In the genomic region with DNA sequence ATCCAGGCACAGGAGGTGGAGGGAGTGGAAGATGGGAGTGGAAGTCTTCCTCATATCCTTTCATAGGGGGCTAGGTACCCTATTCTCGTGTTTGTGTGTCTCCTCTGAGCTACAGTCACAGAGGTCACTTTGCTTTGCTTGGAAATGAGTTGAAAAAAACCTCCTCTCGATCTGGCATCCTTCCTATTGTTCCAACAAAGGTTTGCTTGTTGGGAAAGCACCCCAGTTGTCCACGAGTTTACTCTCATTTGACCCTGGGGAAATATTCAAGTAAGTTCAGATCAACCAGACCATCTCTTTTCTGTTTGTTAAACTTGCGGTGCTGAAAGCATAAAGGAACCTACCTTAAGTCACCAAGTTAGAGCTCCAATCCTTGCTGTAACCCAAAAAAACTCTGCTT, we compare ENCODE assay signal across 17 cellular contexts. TPM values are rescaled to one million over a fixed set of nuclear protein-coding genes. Genes with fewer than 3 reads are reported as not detected.
A peak's percentile ranks its signal among the peaks of the same experiment; 100 is the strongest.
DNase-seq lines count a peak whose midpoint lies in the region; ATAC-seq and TF ChIP-seq lines count a peak whose summit lies in the region.
"Had no signal": no experiment of that assay in that cellular context is flagged by ENCODE, and none has a peak within 500 bp of the region (broad histone marks: within the 10 kb centered on the region; RNA-seq: fewer than 3 reads in every experiment).

No MANE protein-coding gene starts in this region.

- H3K9me2 ChIP-seq in GM23338 (ENCODE audit: insufficient read depth), result no peaks in the 10 kb centered on the region

- H3K4me1 ChIP-seq in GM23338 (ENCODE audit: insufficient read depth) (peaks cover 3% of the 10 kb centered on the region; the same call in 1 of the 2 replicates), neural progenitor cell (peaks cover 6% of the 10 kb centered on the region)
- H3K4me1 ChIP-seq: HAP-1 had no signal

- H3K36me3 Mint-ChIP-seq in GM23338 (ENCODE audit: low read depth) (no peaks in the 10 kb centered on the region; the same call in 2 of the 3 replicates), neural progenitor cell (no peaks in the 10 kb centered on the region), mesothelial cell of epicardium (no peaks in the 10 kb centered on the region)
- H3K36me3 Mint-ChIP-seq in dendritic cell treated with granulocyte-macrophage colony-stimulating factor and Interleukin-4, amounts not matched to agents 40 ng/mL and 50 ng/mL, for 4 days (ENCODE audit: low read depth), result no peaks in the 10 kb centered on the region
- no peaks in the 10 kb centered on the region for H3K36me3 Mint-ChIP-seq in activated T-cell treated with anti-CD3 and anti-CD28 coated beads, Interleukin-2, amount 50 U/mL, for 24 hours (ENCODE audit: low read depth)
- H3K36me3 Mint-ChIP-seq: CD4-positive, alpha-beta memory T cell had no signal

- ATAC-seq in GM23338, result no peak

- H3K79me2 ChIP-seq in GM23338 (replicated peaks; ENCODE audit: insufficient read depth) (no peaks in the 10 kb centered on the region), neural progenitor cell (ENCODE audit: low read depth) (no peaks in the 10 kb centered on the region)

- H3K4me3 Mint-ChIP-seq in GM23338 (no peak overlapping the region), neural progenitor cell (no peak overlapping the region), mesothelial cell of epicardium (no peak overlapping the region)
- no peak overlapping the region for H3K4me3 Mint-ChIP-seq in dendritic cell treated with granulocyte-macrophage colony-stimulating factor and Interleukin-4, amounts not matched to agents 40 ng/mL and 50 ng/mL, for 4 days
- no peak overlapping the region for H3K4me3 Mint-ChIP-seq in activated T-cell treated with anti-CD3 and anti-CD28 coated beads, Interleukin-2, amount 50 U/mL, for 24 hours
- H3K4me3 Mint-ChIP-seq: B cell; CD4-positive, alpha-beta memory T cell had no signal

- H3K36me3 ChIP-seq in GM23338 (ENCODE audit: insufficient read depth) (no peaks in the 10 kb centered on the region), neural progenitor cell (no peaks in the 10 kb centered on the region)
- H3K36me3 ChIP-seq: HAP-1 had no signal

- H3F3A ChIP-seq in GM23338 (replicated peaks; ENCODE audit: low read depth) (no peaks in the 10 kb centered on the region), neural progenitor cell (ENCODE audit: low read depth) (no peaks in the 10 kb centered on the region)

- H3K4me2 ChIP-seq in GM23338 (no peak overlapping the region), neural progenitor cell (no peak overlapping the region)

- H3K27me3 Mint-ChIP-seq in GM23338 (ENCODE audit: insufficient read depth, low read depth, poor library complexity) (peaks cover 2% of the 10 kb centered on the region), neural progenitor cell (ENCODE audit: insufficient read depth, low read depth) (peaks cover 2% of the 10 kb centered on the region), mesothelial cell of epicardium (ENCODE audit: low read depth) (no peaks in the 10 kb centered on the region)
- no peaks in the 10 kb centered on the region for H3K27me3 Mint-ChIP-seq in dendritic cell treated with granulocyte-macrophage colony-stimulating factor and Interleukin-4, amounts not matched to agents 40 ng/mL and 50 ng/mL, for 4 days
- no peaks in the 10 kb centered on the region for H3K27me3 Mint-ChIP-seq in activated T-cell treated with anti-CD3 and anti-CD28 coated beads, Interleukin-2, amount 50 U/mL, for 24 hours
- H3K27me3 Mint-ChIP-seq: B cell; CD4-positive, alpha-beta memory T cell had no signal

- no peak overlapping the region for H3K27ac ChIP-seq in GM23338 (ENCODE audit: low read depth)
- no peak overlapping the region for H3K27ac ChIP-seq in neural progenitor cell

- H2AFZ ChIP-seq in GM23338 (0 out of 2 replicates have a peak overlapping the region, but pooled peaks have one; percentile 43), neural progenitor cell (replicated peaks) (peak overlapping the region; percentile 30)

- H3K9me3 ChIP-seq in neural progenitor cell (ENCODE audit: low read depth), result no peaks in the 10 kb centered on the region
- H3K9me3 ChIP-seq: HAP-1 had no signal

- intact Hi-C loops in dendritic cell treated with granulocyte-macrophage colony-stimulating factor and Interleukin-4, amounts not matched to agents 40 ng/mL and 50 ng/mL, for 4 days (cut with micrococcal nuclease), result no loop called here
- intact Hi-C loops in cardiac septum (cut with DNase I), result loop anchor here (2.0 kb wide), 1 partner anchor 280 kb away; no protein-coding TSS in a partner anchor

- peaks cover 15% of the 10 kb centered on the region for H3K4me1 Mint-ChIP-seq in GM23338
- peaks cover 30% of the 10 kb centered on the region for H3K4me1 Mint-ChIP-seq in dendritic cell treated with granulocyte-macrophage colony-stimulating factor and Interleukin-4, amounts not matched to agents 40 ng/mL and 50 ng/mL, for 4 days (ENCODE audit: low read depth)
- H3K4me1 Mint-ChIP-seq in neural progenitor cell, result peaks cover 18% of the 10 kb centered on the region
- peaks cover 2% of the 10 kb centered on the region for H3K4me1 Mint-ChIP-seq in mesothelial cell of epicardium
- H3K4me1 Mint-ChIP-seq in activated T-cell treated with anti-CD3 and anti-CD28 coated beads, Interleukin-2, amount 50 U/mL, for 24 hours (ENCODE audit: low read depth), result no peaks in the 10 kb centered on the region
- H3K4me1 Mint-ChIP-seq: B cell; CD4-positive, alpha-beta memory T cell had no signal

- no peak overlapping the region for H3K4me3 ChIP-seq in GM23338
- H3K4me3 ChIP-seq in neural progenitor cell, result no peak overlapping the region
- H3K4me3 ChIP-seq: HAP-1 had no signal

- no peak overlapping the region for H3K9ac ChIP-seq in neural progenitor cell

- H3K27ac Mint-ChIP-seq in GM23338 (no peak overlapping the region), neural progenitor cell (no peak overlapping the region), mesothelial cell of epicardium (no peak overlapping the region)
- peak overlapping the region; percentile 23 for H3K27ac Mint-ChIP-seq in dendritic cell treated with granulocyte-macrophage colony-stimulating factor and Interleukin-4, amounts not matched to agents 40 ng/mL and 50 ng/mL, for 4 days
- H3K27ac Mint-ChIP-seq in activated T-cell treated with anti-CD3 and anti-CD28 coated beads, Interleukin-2, amount 50 U/mL, for 24 hours, result no peak overlapping the region
- H3K27ac Mint-ChIP-seq: B cell; CD4-positive, alpha-beta memory T cell had no signal

- DNase-seq in GM23338 (ENCODE audit: low spot score) (no peak), neural progenitor cell (ENCODE audit: low spot score) (no peak), NCI-H748 (lab: John Stamatoyannopoulos, UW; ENCODE audit: unreplicated experiment) (no peak), cardiac septum (ENCODE audit: low spot score) (no peak), mesothelial cell of epicardium (ENCODE audit: low spot score in 2 of 2, unreplicated experiment in 2 of 2) (no peak)
- DNase-seq in activated T-cell treated with anti-CD3 and anti-CD28 coated beads, Interleukin-2, amount 50 U/mL, for 24 hours, result no peak
- DNase-seq: C1 segment of cervical spinal cord; CD4-positive, alpha-beta memory T cell; COR-L47; DMS153; DMS79 treated with DMSO at 0.1 percent for 48 hours; EL; GOT3 had no signal

- H3K27me3 ChIP-seq in GM23338 (ENCODE audit: insufficient read depth) (no peaks in the 10 kb centered on the region), neural progenitor cell (no peaks in the 10 kb centered on the region)

- TF ChIP-seq CTCF in GM23338 (conservative IDR thresholded peaks at IDR 0.05; ENCODE audit: low read depth in 2 of 2), result no peak
- no peak for TF ChIP-seq CTCF in neural progenitor cell (IDR thresholded peaks at IDR 0.05)
- TF ChIP-seq CTCF in mesothelial cell of epicardium (IDR thresholded peaks at IDR 0.05; ENCODE audit: unreplicated experiment), result no peak

- H4K20me1 ChIP-seq in GM23338 (replicated peaks; ENCODE audit: insufficient read depth) (no peaks in the 10 kb centered on the region), neural progenitor cell (ENCODE audit: low read depth) (no peaks in the 10 kb centered on the region)

- H3K9me3 Mint-ChIP-seq in GM23338 (0 out of 3 replicates have a peak, but pooled peaks cover 5% of the 10 kb centered on the region), neural progenitor cell (no peaks in the 10 kb centered on the region), mesothelial cell of epicardium (peaks cover 4% of the 10 kb centered on the region)
- peaks cover 11% of the 10 kb centered on the region for H3K9me3 Mint-ChIP-seq in dendritic cell treated with granulocyte-macrophage colony-stimulating factor and Interleukin-4, amounts not matched to agents 40 ng/mL and 50 ng/mL, for 4 days
- H3K9me3 Mint-ChIP-seq in activated T-cell treated with anti-CD3 and anti-CD28 coated beads, Interleukin-2, amount 50 U/mL, for 24 hours, result no peaks in the 10 kb centered on the region
- H3K9me3 Mint-ChIP-seq: CD4-positive, alpha-beta memory T cell had no signal

TF ChIP-seq in GM23338, 12 proteins besides CTCF, POLR2A, EP300 and RAD21:
- TF ChIP-seq EZH2phosphoT487 (IDR thresholded peaks at IDR 0.05; ENCODE audit: unreplicated experiment) (no peak), JUNB (IDR thresholded peaks at IDR 0.05; ENCODE audit: unreplicated experiment) (no peak), ZNF114 (CRISPR knock-in tag; IDR thresholded peaks at IDR 0.05) (no peak)

RNA-seq across cellular contexts. Expression of gene ARHGEF33, which starts 59.3 kb away (rescaled TPM):
- total RNA-seq in GM23338 (2014; rRNA removed; shearing (Covaris generic)), result 0.10 and 9.2 TPM in 2 replicates
- 1.6 and 1.8 TPM in 2 replicates for polyA plus RNA-seq in GM23338 (2016; fragmentation: Nextera tagmentation; extraction: Ambion mirVana)
- 0.19 and 2.5 TPM in 2 replicates for total RNA-seq in neural progenitor cell (ENCODE audit: low replicate concordance)
- 0.38 TPM for total RNA-seq in cardiac septum
- 0.68 to 1.1 TPM (median 0.83 TPM) in 3 replicates for total RNA-seq in mesothelial cell of epicardium
- total RNA-seq: HT1080 had no signal
